ENCODE assay signal across 13 cellular contexts in the genomic region with DNA sequence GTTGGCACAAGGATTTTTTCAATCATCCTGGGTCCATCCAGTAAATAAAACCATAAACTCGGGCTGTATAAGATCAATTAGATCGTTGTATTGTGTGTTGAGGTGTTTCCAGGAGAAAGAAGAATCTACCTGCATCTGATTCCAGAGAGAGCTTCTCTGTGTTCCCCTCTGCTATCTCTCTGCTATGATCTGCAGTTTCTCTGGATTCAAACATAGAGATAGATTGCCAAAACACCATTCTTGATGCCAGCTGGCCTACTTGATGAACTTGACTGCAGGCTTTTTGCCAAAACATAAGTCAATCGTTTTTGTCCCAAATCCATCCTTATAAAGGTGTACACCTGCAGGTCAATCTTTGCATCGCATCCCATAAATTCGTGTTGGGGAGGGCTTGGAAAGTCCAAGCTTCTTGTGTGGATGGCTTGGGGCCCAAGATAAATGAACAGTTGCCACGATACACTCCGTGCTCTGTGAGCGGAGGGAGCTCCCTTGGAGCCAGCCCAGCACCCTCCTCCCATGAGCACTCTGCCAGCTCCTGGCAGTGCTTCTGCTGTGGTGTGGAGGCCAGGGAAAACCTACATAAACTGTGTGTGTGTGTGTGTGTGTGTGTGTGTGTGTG. TPM values are rescaled to one million over a fixed set of nuclear protein-coding genes. Genes with fewer than 3 reads are reported as not detected.
DNase-seq lines count a peak whose midpoint lies in the region; ATAC-seq and TF ChIP-seq lines count a peak whose summit lies in the region.
"Had no signal": no experiment of that assay in that cellular context is flagged by ENCODE, and none has a peak within 500 bp of the region (broad histone marks: within the 10 kb centered on the region; RNA-seq: fewer than 3 reads in every experiment).

No MANE protein-coding gene starts in this region.

- DNase-seq in Right ventricle myocardium superior, result peak; percentile 81
- DNase-seq in right atrium auricular region (ENCODE audit: low spot score), result no peak
- DNase-seq in globus pallidus (ENCODE audit: low spot score), result peak; percentile 50
- DNase-seq in omental fat pad (ENCODE audit: low spot score), result no peak
- no peak for DNase-seq in vagina (ENCODE audit: extremely low spot score in 2 of 2)
- DNase-seq in activated CD4-positive, alpha-beta T cell treated with anti-CD3 and anti-CD28 coated beads for 48 hours, result no peak
- no peak for DNase-seq in GM13976 (ENCODE audit: low spot score)
- DNase-seq in SJCRH30, result no peak
- DNase-seq: activated CD8-positive, alpha-beta memory T cell treated with anti-CD3 and anti-CD28 coated beads, Interleukin-2, amount 50 U/mL, for 48 hours; GOT3; NCI-H748 treated with DMSO at 0.1 percent for 48 hours; small intestine had no signal

- TF ChIP-seq CTCF in right atrium auricular region (IDR thresholded peaks at IDR 0.05), result no peak
- no peak for TF ChIP-seq CTCF in omental fat pad (IDR thresholded peaks at IDR 0.05)
- TF ChIP-seq CTCF in vagina (IDR thresholded peaks at IDR 0.05), result no peak
- TF ChIP-seq CTCF in GM13976 (IDR thresholded peaks at IDR 0.05; ENCODE audit: borderline replicate concordance, control extremely low read depth, extremely low read depth, insufficient read depth, missing control alignments), result no peak

- H3K4me3 ChIP-seq in right atrium auricular region (no peak overlapping the region), vagina (peak overlapping the region in 1 of 2 donors; percentile 36), SJCRH30 (no peak overlapping the region)

- H3K27me3 ChIP-seq in right atrium auricular region (no peaks in the 10 kb centered on the region), vagina (no peaks in the 10 kb centered on the region), SJCRH30 (0 out of 2 replicates have a peak, but pooled peaks cover 10% of the 10 kb centered on the region)

- ATAC-seq in Right ventricle myocardium superior (ENCODE audit: poor library complexity) (peak; percentile 99), omental fat pad (ENCODE audit: low FRiP score) (peak; percentile 83)

- TF ChIP-seq POLR2A in vagina (IDR thresholded peaks at IDR 0.05), result no peak

- H3K9me3 ChIP-seq in right atrium auricular region (peaks cover 0 to 4% of the 10 kb centered on the region in 2 donors), vagina (no peaks in the 10 kb centered on the region), SJCRH30 (replicated peaks) (no peaks in the 10 kb centered on the region)

- H3K27ac ChIP-seq in right atrium auricular region, result no peak overlapping the region
- H3K27ac ChIP-seq in vagina, result peak overlapping the region; percentile 24
- H3K27ac ChIP-seq in SJCRH30, result no peak overlapping the region

- H3K4me1 ChIP-seq in right atrium auricular region, result peaks cover 0 to 9% of the 10 kb centered on the region in 2 donors
- H3K4me1 ChIP-seq in vagina, result peaks cover 6% of the 10 kb centered on the region
- H3K4me1 ChIP-seq in SJCRH30, result no peaks in the 10 kb centered on the region

- in situ Hi-C loops in GM13976 (cut with MboI; ENCODE audit: low sequenced_read_pairs, unreplicated experiment), result no loop called here

- intact Hi-C loops in Right ventricle myocardium superior (cut with DNase I) (no loop called here), vagina (cut with DNase I) (no loop called here)

- no peaks in the 10 kb centered on the region for H3K36me3 ChIP-seq in right atrium auricular region
- H3K36me3 ChIP-seq in vagina, result no peaks in the 10 kb centered on the region
- H3K36me3 ChIP-seq in SJCRH30, result no peaks in the 10 kb centered on the region

RNA-seq across cellular contexts. Expression of a gene that starts 2.7 kb away (rescaled TPM):
- total RNA-seq in Right ventricle myocardium superior (not detected), right atrium auricular region (not detected), omental fat pad (not detected), vagina (43.5 TPM)
- 0.05 and 0.16 TPM in 2 replicates for total RNA-seq in SJCRH30 (2014; rRNA removed; shearing (Covaris generic))
- total RNA-seq: SK-MEL-5 had no signal

Comparison
In these comparisons a context has a peak if more than half of its experiments do, and no peak if none do; other contexts are left out.
1. DNase-seq: peak in Right ventricle myocardium superior (single experiment) and globus pallidus (single experiment); none in right atrium auricular region (single experiment), omental fat pad (single experiment), vagina (0 of 2), activated CD4-positive, alpha-beta T cell treated with anti-CD3 and anti-CD28 coated beads for 48 hours (single experiment), GM13976 (single experiment) and SJCRH30 (0 of 2).
2. RNA of a gene that starts 2.7 kb away (total RNA-seq): 43.5 TPM in vagina (single experiment); 0.05 to 0.16 TPM in SJCRH30, not detected in omental fat pad, not detected in Right ventricle myocardium superior (single experiment) and not detected in right atrium auricular region; every median in the first group is over 10 times any median in the second.